17 cellular contexts compared by ENCODE assay signal in genomic region chr7:74185016-74185415, GRCh38. TPM values are rescaled to one million over a fixed set of nuclear protein-coding genes. Genes with fewer than 3 reads are reported as not detected.
DNase-seq lines count a peak whose midpoint lies in the region; ATAC-seq and TF ChIP-seq lines count a peak whose summit lies in the region.
"Had no signal": no experiment of that assay in that cellular context is flagged by ENCODE, and none has a peak within 500 bp of the region (broad histone marks: within the 10 kb centered on the region; RNA-seq: fewer than 3 reads in every experiment).

No MANE protein-coding gene starts in this region.

- no peak overlapping the region for H3K4me3 Mint-ChIP-seq in memory B cell

- peak overlapping the region; percentile 84 for H3K27ac Mint-ChIP-seq in memory B cell

- H3K27ac ChIP-seq in heart right ventricle (peak overlapping the region in 6 of 10 donors; percentile 7 to 54 (median 32)), RWPE2 (ENCODE audit: poor library complexity, severe bottlenecking) (peak overlapping the region; percentile 44), subcutaneous abdominal adipose tissue (ENCODE audit: low read depth, low read length) (peak overlapping the region; percentile 46)
- H3K27ac ChIP-seq: cardiac muscle cell had no signal

- no peak overlapping the region for H3K9ac ChIP-seq in subcutaneous abdominal adipose tissue (ENCODE audit: low read length in 5 of 5)

- H3K9me3 Mint-ChIP-seq in memory B cell: no peaks in the 10 kb centered on the region
- H3K9me3 Mint-ChIP-seq: activated T-cell treated with anti-CD3 and anti-CD28 coated beads, Interleukin-2, amount 50 U/mL, for 4 hours had no signal

- intact Hi-C loops in heart right ventricle (cut with DNase I): loop anchor here in 2 of 10 donors (5.0 to 10.0 kb wide), 2 partner anchors 103 to 320 kb away; partner anchors contain the start of genes LIMK1 (in 1 of the 2) and TMEM270 (in 1 of the 2)
- intact Hi-C loops in cardiac septum (cut with DNase I): no loop called here

- H3K4me1 Mint-ChIP-seq in memory B cell: peaks cover 52% of the 10 kb centered on the region

- H3K4me3 ChIP-seq in heart right ventricle (no peak overlapping the region), RWPE2 (ENCODE audit: severe bottlenecking) (no peak overlapping the region), subcutaneous abdominal adipose tissue (ENCODE audit: low read depth in 1 of 5, low read length in 5 of 5) (no peak overlapping the region)
- H3K4me3 ChIP-seq: cardiac muscle cell had no signal

- H3K4me1 ChIP-seq in heart right ventricle (peaks cover 19 to 94% (median 84%) of the 10 kb centered on the region in 9 donors), RWPE2 (ENCODE audit: insufficient read depth, poor library complexity, severe bottlenecking) (peaks cover 45% of the 10 kb centered on the region), subcutaneous abdominal adipose tissue (ENCODE audit: control insufficient read depth in 5 of 5, insufficient read depth in 5 of 5, low read length in 5 of 5) (peaks cover 6 to 78% (median 74%) of the 10 kb centered on the region in 5 donors)

- DNase-seq in heart right ventricle (no peak), cardiac septum (ENCODE audit: low spot score) (no peak), RWPE2 (ENCODE audit: low spot score) (no peak), memory B cell (ENCODE audit: low spot score in 2 of 2) (no peak), GOT3 (lab: John Stamatoyannopoulos, UW) (no peak), OCI-M2 (lab: John Stamatoyannopoulos, UW; ENCODE audit: unreplicated experiment) (no peak)
- DNase-seq in stimulated activated CD4-positive, alpha-beta T cell treated with anti-CD3 and anti-CD28 coated beads, Interleukin-2, amount 100 ng/mL, for 48 hours: no peak
- DNase-seq: activated CD4-positive, alpha-beta T cell treated with anti-CD3 and anti-CD28 coated beads, Interleukin-2, amount 50 U/mL, for 48 hours; activated T-cell treated with anti-CD3 and anti-CD28 coated beads, Interleukin-2, amount 50 U/mL, for 4 hours; Calu3; Karpas-422; NCI-H2029; NCI-H446 treated with DMSO at 0.1 percent for 48 hours; stimulated activated CD8-positive, alpha-beta memory T cell treated with anti-CD3 and anti-CD28 coated beads, Interleukin-4, amount 100 ng/mL, for 48 hours had no signal

- H3K27me3 ChIP-seq in heart right ventricle (no peaks in the 10 kb centered on the region), RWPE2 (ENCODE audit: insufficient read depth, poor library complexity, severe bottlenecking) (no peaks in the 10 kb centered on the region), subcutaneous abdominal adipose tissue (ENCODE audit: control insufficient read depth in 5 of 5, insufficient read depth in 4 of 5, low read length in 5 of 5) (no peaks in the 10 kb centered on the region)
- H3K27me3 ChIP-seq: cardiac muscle cell had no signal

- ATAC-seq in heart right ventricle (no peak), RWPE2 (ENCODE audit: low read depth) (no peak), memory B cell (ENCODE audit: low read depth) (no peak)
- ATAC-seq: activated T-cell treated with anti-CD3 and anti-CD28 coated beads, Interleukin-2, amount 50 U/mL, for 4 hours; esophagus mucosa had no signal

- no peaks in the 10 kb centered on the region for H3K27me3 Mint-ChIP-seq in memory B cell

- peaks cover 33% of the 10 kb centered on the region for H3K36me3 Mint-ChIP-seq in memory B cell

- H3K9me3 ChIP-seq in heart right ventricle (no peaks in the 10 kb centered on the region), RWPE2 (ENCODE audit: severe bottlenecking) (no peaks in the 10 kb centered on the region), subcutaneous abdominal adipose tissue (ENCODE audit: control insufficient read depth in 5 of 5, low read length in 5 of 5) (no peaks in the 10 kb centered on the region)

- peaks cover 0 to 59% (median 21%) of the 10 kb centered on the region in 9 donors for H3K36me3 ChIP-seq in heart right ventricle
- peaks cover 77% of the 10 kb centered on the region for H3K36me3 ChIP-seq in RWPE2 (ENCODE audit: low read depth)
- H3K36me3 ChIP-seq in subcutaneous abdominal adipose tissue (ENCODE audit: control insufficient read depth in 5 of 5, insufficient read depth in 5 of 5, low read length in 5 of 5): peaks cover 17 to 32% (median 27%) of the 10 kb centered on the region in 5 donors

- 85 to 86% methylated on average over 6 of the region's 6 CpGs for WGBS in heart right ventricle, 2 donors

- no peak for TF ChIP-seq CTCF in heart right ventricle (IDR thresholded peaks at IDR 0.05)
- no peak for TF ChIP-seq CTCF in RWPE2 (IDR thresholded peaks at IDR 0.05; ENCODE audit: poor library complexity, severe bottlenecking)

RNA-seq across cellular contexts. Expression of gene EIF4H, which starts 10.9 kb away (rescaled TPM):
- total RNA-seq in heart right ventricle: 100 to 1,000 TPM; 182 to 239 (median 193) TPM
- 100 to 1,000 TPM in 1 of 2 donors, 10 to 100 TPM in 1; 76.2 to 187 TPM for polyA plus RNA-seq in heart right ventricle
- 168 TPM for total RNA-seq in cardiac septum

RNA-seq across cellular contexts. Expression of gene LAT2, which starts 24.8 kb away (rescaled TPM):
- total RNA-seq in heart right ventricle (1 to 10 TPM in 9 of 10 donors, under 1 TPM in 1; 0.93 to 9.3 (median 1.6) TPM), cardiac septum (2.3 TPM)
- 1 to 10 TPM; 2.9 to 3.3 TPM for polyA plus RNA-seq in heart right ventricle
